In genomic region chr17:16217002-16217635, GRCh38 we compare ENCODE assay signal across 8 cellular contexts. TPM values are rescaled to one million over a fixed set of nuclear protein-coding genes. Genes with fewer than 3 reads are reported as not detected.
DNase-seq lines count a peak whose midpoint lies in the region; ATAC-seq and TF ChIP-seq lines count a peak whose summit lies in the region.

TSS of gene PIGL (plus strand) at chr17:16217210. CDS start at chr17:16217227, 17 bp downstream.

- no peaks in the 10 kb centered on the region for H3K9me2 ChIP-seq in PC-9 (ENCODE audit: insufficient read depth)

- H3K9me3 ChIP-seq in PC-9 (ENCODE audit: insufficient read depth, low read depth) (no peaks in the 10 kb centered on the region), mucosa of descending colon (no peaks in the 10 kb centered on the region)

- no peaks in the 10 kb centered on the region for H3K27me3 ChIP-seq in PC-9 (ENCODE audit: insufficient read depth, low read depth)

- POLR2A ChIA-PET in PC-9 (lab: Charles Lee; ENCODE audit: unreplicated experiment) = interaction anchor here (0.6 to 1.3 kb wide), 4 partner anchors 69 to 221 kb away, joined by 3 to 10 read pairs (median 7); no protein-coding TSS in a partner anchor

- peak within 1 kb of the TSS; percentile 92 to 98 (median 97) for H3K27ac Mint-ChIP-seq in IgD-negative memory B cell

- peak within 1 kb of the TSS; percentile 83 for H3K4me2 ChIP-seq in PC-9

- H3F3A ChIP-seq in PC-9 (ENCODE audit: insufficient read depth, low read depth) = no peaks in the 10 kb centered on the region; the same call in 1 of the 2 replicates

- no peak for TF ChIP-seq CTCF in AG09319 (IDR thresholded peaks at IDR 0.05; ENCODE audit: low read depth, low read length)
- no peak for TF ChIP-seq CTCF in PC-9 (conservative IDR thresholded peaks at IDR 0.05)
- TF ChIP-seq CTCF in epithelial cell of proximal tubule (conservative IDR thresholded peaks at IDR 0.05; ENCODE audit: low read depth, low read length) = no peak
- TF ChIP-seq CTCF in mucosa of descending colon (IDR thresholded peaks at IDR 0.05) = no peak

- ATAC-seq in GM19043 (IDR thresholded peaks at IDR 0.05; ENCODE audit: low read depth, unreplicated experiment) = peak; percentile 41
- peak; percentile 76 for ATAC-seq in mucosa of descending colon

- H3K36me3 Mint-ChIP-seq in IgD-negative memory B cell = no peaks in the 10 kb centered on the region

- no peaks in the 10 kb centered on the region for H3K9me3 Mint-ChIP-seq in IgD-negative memory B cell

- peak within 1 kb of the TSS; percentile 92 for H3K4me3 ChIP-seq in PC-9
- H3K4me3 ChIP-seq in epithelial cell of proximal tubule (ENCODE audit: low read depth, low read length) = peak within 1 kb of the TSS; percentile 93
- H3K4me3 ChIP-seq in mucosa of descending colon = peak within 1 kb of the TSS; percentile 33

- intact Hi-C loops in PC-9 (cut with micrococcal nuclease; ENCODE audit: unreplicated experiment) = loop anchor here (1.0 to 10.0 kb wide), 5 partner anchors 70 to 308 kb away; partner anchors contain the start of genes CENPV and UBB
- intact Hi-C loops in mucosa of descending colon (cut with DNase I, micrococcal nuclease) = no loop called here

- peaks cover 10% of the 10 kb centered on the region for H4K20me1 ChIP-seq in PC-9 (ENCODE audit: insufficient read depth)

- H3K27ac ChIP-seq in PC-9 = peak within 1 kb of the TSS; percentile 90

- peak within 1 kb of the TSS; percentile 77 for H2AFZ ChIP-seq in PC-9

- TSS peak; percentile 68 for BruUV-seq in PC-9 (replicated peaks; lab: Mats Ljungman, UMichigan)

- CTCF ChIA-PET in PC-9 (lab: Charles Lee) = interaction anchor here (0.7 kb wide), 1 partner anchor 69 kb away, joined by 3 read pairs; no protein-coding TSS in a partner anchor

- H3K79me2 ChIP-seq in PC-9 (ENCODE audit: low read depth) = peaks cover 73% of the 10 kb centered on the region

- DNase-seq in AG09319 (ENCODE audit: extremely low read depth, low read depth) (peak; percentile 89), PC-9 (peak; percentile 74 to 89), activated T-cell treated with anti-CD3 and anti-CD28 coated beads for 48 hours (ENCODE audit: low read depth) (peak; percentile 82), epithelial cell of proximal tubule (ENCODE audit: low read depth) (peak; percentile 76), mucosa of descending colon (peak; percentile 90)
- peak; percentile 72 to 85 for DNase-seq in stimulated activated CD8-positive, alpha-beta memory T cell treated with anti-CD3 and anti-CD28 coated beads, Interleukin-2, amount 100 ng/mL, for 48 hours (ENCODE audit: low read depth in 2 of 2)

- peaks cover 27 to 40% (median 34%) of the 10 kb centered on the region in 3 donors for H3K4me1 Mint-ChIP-seq in IgD-negative memory B cell

- H3K27me3 Mint-ChIP-seq in IgD-negative memory B cell = no peaks in the 10 kb centered on the region

- peak within 1 kb of the TSS; percentile 96 to 99 (median 98) for H3K4me3 Mint-ChIP-seq in IgD-negative memory B cell

- H3K4me1 ChIP-seq in PC-9 (replicated peaks; ENCODE audit: insufficient read depth) = peaks cover 23% of the 10 kb centered on the region
- peaks cover 23% of the 10 kb centered on the region for H3K4me1 ChIP-seq in mucosa of descending colon (ENCODE audit: low read depth)

- no peaks in the 10 kb centered on the region for H3K36me3 ChIP-seq in PC-9 (ENCODE audit: low read depth)
- H3K36me3 ChIP-seq in mucosa of descending colon (ENCODE audit: low read depth) = no peaks in the 10 kb centered on the region

RNA-seq across cellular contexts. Expression of gene PIGL, which starts in this region (rescaled TPM):
- 14.7 TPM for polyA plus RNA-seq in IgD-negative memory B cell
- 59.2 and 71.8 TPM in 2 replicates for total RNA-seq in PC-9 (2021)
- 17.5 and 24.4 TPM in 2 replicates for total RNA-seq in epithelial cell of proximal tubule
- 10 to 100 TPM; 28.2 to 51.8 (median 49.8) TPM for total RNA-seq in mucosa of descending colon

Comparison
In these comparisons a context has a peak if more than half of its experiments do, and no peak if none do; other contexts are left out.
1. Peak in every context shown above with its lines: DNase-seq, ATAC-seq, H3K4me3 ChIP-seq and H3K27ac ChIP-seq.
2. H3K4me3 ChIP-seq: peak in every context shown above with its lines; median percentile 93 in epithelial cell of proximal tubule; 92 in PC-9; 33 in mucosa of descending colon.